In the genomic region with DNA sequence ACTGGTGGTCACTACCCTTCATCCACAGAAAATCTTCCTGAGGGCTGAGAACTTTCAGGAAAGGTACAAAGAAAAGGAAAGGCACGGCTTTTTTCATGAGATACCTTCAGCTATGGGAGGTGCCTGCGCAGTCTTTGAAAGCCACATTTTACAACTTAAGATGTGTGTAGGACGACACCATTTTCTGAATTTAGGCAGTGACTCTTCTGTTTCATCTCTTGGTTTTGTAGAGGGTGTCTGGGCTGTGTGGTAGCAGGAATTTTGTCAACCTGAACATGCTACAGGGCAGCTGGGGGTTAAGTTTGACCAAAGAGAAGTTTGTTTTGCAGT, we compare ENCODE assay signal across 19 cellular contexts.
DNase-seq lines count a peak whose midpoint lies in the region; ATAC-seq, FAIRE-seq and TF ChIP-seq lines count a peak whose summit lies in the region.
"Had no signal": no experiment of that assay in that cellular context is flagged by ENCODE, and none has a peak within 500 bp of the region (broad histone marks: within the 10 kb centered on the region; RNA-seq: fewer than 3 reads in every experiment).

No MANE protein-coding gene starts in this region.

- no peak overlapping the region for H2AK9ac ChIP-seq in IMR-90 (replicated peaks; ENCODE audit: low read depth, low read length, poor library complexity)

- H2AFZ ChIP-seq in IMR-90 (replicated peaks; ENCODE audit: low read length, poor library complexity) (no peak overlapping the region), endothelial cell of umbilical vein (ENCODE audit: low read depth, low read length) (no peak overlapping the region)

- ATAC-seq in IMR-90 (ENCODE audit: low read depth) (no peak), thoracic aorta (ENCODE audit: insufficient number of reproducible peaks, low FRiP score, low read depth) (no peak)
- ATAC-seq: stimulated activated naive CD8-positive, alpha-beta T cell treated with anti-CD3 and anti-CD28 coated beads, Interleukin-15, Interleukin-2, amounts not matched to agents 100 U/mL and 50 U/mL, for 24 hours had no signal

- H2AK5ac ChIP-seq in IMR-90 (ENCODE audit: low read depth, low read length), result no peak overlapping the region

- CTCF ChIA-PET in IMR-90 (lab: Yijun Ruan, JAX), result no interaction called here
- CTCF ChIA-PET in endothelial cell of umbilical vein (lab: Charles Lee), result interaction anchor here (1.0 to 1.6 kb wide), 5 partner anchors 75 to 187 kb away, joined by 3 to 5 read pairs (median 3); partner anchors contain the start of gene NRP1

- H3K18ac ChIP-seq in IMR-90 (ENCODE audit: low read depth, low read length), result no peak overlapping the region; the same call in 1 of the 2 replicates

- DNase-seq in IMR-90 (no peak), endothelial cell of umbilical vein (ENCODE audit: low read depth, low spot score) (no peak), thoracic aorta (ENCODE audit: low spot score) (no peak), SK-N-DZ (ENCODE audit: low spot score) (no peak), NCI-H2196 treated with DMSO at 0.1 percent for 48 hours (lab: John Stamatoyannopoulos, UW; ENCODE audit: unreplicated experiment) (no peak), H54 (ENCODE audit: insufficient read length, low spot score) (no peak)
- DNase-seq: activated naive CD4-positive, alpha-beta T cell treated with Interleukin-2 at 50 U/mL for 16 hours; aorta; foreskin melanocyte; GDM1; KBM-7; MV-4-11; naive B cell; NCI-H2029; NCI-H510A; stimulated activated naive CD8-positive, alpha-beta T cell treated with anti-CD3 and anti-CD28 coated beads, Interleukin-15, Interleukin-2, amounts not matched to agents 100 U/mL and 50 U/mL, for 24 hours; T-helper 1 cell had no signal

- POLR2A ChIA-PET in IMR-90 (lab: Charles Lee; ENCODE audit: unreplicated experiment), result no interaction called here
- POLR2A ChIA-PET in endothelial cell of umbilical vein (lab: Charles Lee), result interaction anchor here (1.0 kb wide), 1 partner anchor 57 kb away, joined by 3 read pairs; no protein-coding TSS in a partner anchor

- H3K27ac ChIP-seq in IMR-90 (ENCODE audit: insufficient read depth, low read length) (no peak overlapping the region), endothelial cell of umbilical vein (ENCODE audit: insufficient read depth, low read depth, low read length) (peak overlapping the region; percentile 78), muscle layer of duodenum (ENCODE audit: low read length) (peak overlapping the region; percentile 50), thoracic aorta (peak overlapping the region; percentile 9 to 19)

- peaks cover 3% of the 10 kb centered on the region for H3K79me2 ChIP-seq in endothelial cell of umbilical vein (ENCODE audit: control insufficient read depth, insufficient read depth, low read length)

- BruUV-seq in IMR-90 (replicated peaks; lab: Mats Ljungman, UMichigan), result no TSS peak
- BruUV-seq in endothelial cell of umbilical vein (replicated peaks; lab: Mats Ljungman, UMichigan), result TSS peak; percentile 26

- no peak for FAIRE-seq in endothelial cell of umbilical vein (lab: Jason Lieb, UNC)
- no peak for FAIRE-seq in H54 (lab: Jason Lieb, UNC)

- WGBS in IMR-90 (ENCODE audit: extremely low coverage in 2 of 2, insufficient read length in 1 of 2), 2 experiments, result no CpG with 5 or more reads among the region's 3 CpGs

- no peak overlapping the region for H3K4me3 ChIP-seq in IMR-90 (ENCODE audit: insufficient read depth, low read depth, low read length)
- no peak overlapping the region for H3K4me3 ChIP-seq in endothelial cell of umbilical vein (replicated peaks in 1 of 3; ENCODE audit: insufficient read depth in 1 of 3, low read depth in 1 of 3, low read length in 3 of 3)
- H3K4me3 ChIP-seq in muscle layer of duodenum (ENCODE audit: low read depth in 1 of 2, low read length in 2 of 2), result no peak overlapping the region
- H3K4me3 ChIP-seq in thoracic aorta, result no peak overlapping the region
- H3K4me3 ChIP-seq: HAP-1 had no signal

- H2BK20ac ChIP-seq in IMR-90 (ENCODE audit: low read depth, low read length), result no peak overlapping the region

- TF ChIP-seq POLR2A in IMR-90 (IDR thresholded peaks at IDR 0.05; ENCODE audit: low read depth, low read length), result no peak
- TF ChIP-seq POLR2A in endothelial cell of umbilical vein (IDR thresholded peaks at IDR 0.05; ENCODE audit: low read depth, low read length), result no peak
- TF ChIP-seq POLR2A in H54 (IDR thresholded peaks at IDR 0.05; ENCODE audit: low read depth, low read length), result no peak

- peak overlapping the region; percentile 8; the same call in 1 of the 2 replicates for H3K4ac ChIP-seq in IMR-90 (ENCODE audit: low read depth, low read length)

- in situ Hi-C loops in IMR-90 (cut with MboI; ENCODE audit: low sequenced_read_pairs), result no loop called here

- H2BK5ac ChIP-seq in IMR-90 (ENCODE audit: low read depth, low read length, poor library complexity, severe bottlenecking), result peak overlapping the region; percentile 16

- H4K20me1 ChIP-seq in IMR-90 (ENCODE audit: insufficient read depth, low read length) (no peaks in the 10 kb centered on the region), endothelial cell of umbilical vein (replicated peaks; ENCODE audit: control insufficient read depth, extremely low read depth, insufficient read depth, low read length) (no peaks in the 10 kb centered on the region)

- H3K4me1 ChIP-seq in IMR-90 (ENCODE audit: control insufficient read depth, insufficient read depth, low read length) (peaks cover 18% of the 10 kb centered on the region), endothelial cell of umbilical vein (ENCODE audit: control insufficient read depth, extremely low read depth, insufficient read depth, low read length) (peaks cover 66% of the 10 kb centered on the region), muscle layer of duodenum (ENCODE audit: control insufficient read depth in 1 of 2, insufficient read depth in 2 of 2, low read length in 2 of 2) (peaks cover 11 to 43% of the 10 kb centered on the region in 2 donors), thoracic aorta (ENCODE audit: control insufficient read depth in 1 of 2, low read depth in 2 of 2) (peaks cover 7 to 26% of the 10 kb centered on the region in 2 donors)

- peaks cover 8 to 28% of the 10 kb centered on the region in 2 experiments; a peak in 3 of 4 replicates for H3K79me1 ChIP-seq in IMR-90 (ENCODE audit: low read depth in 1 of 2, low read length in 2 of 2)

- dilution Hi-C loops in IMR-90 (cut with HindIII; ENCODE audit: low sequenced_read_pairs, unreplicated experiment) (no loop called here), endothelial cell of umbilical vein (cut with MboI; ENCODE audit: extremely low pct_ligation_motif_present, low sequenced_read_pairs) (no loop called here)

- H3K36me3 ChIP-seq in IMR-90 (ENCODE audit: control insufficient read depth, insufficient read depth, low read length) (peaks cover 11% of the 10 kb centered on the region), endothelial cell of umbilical vein (ENCODE audit: control insufficient read depth in 2 of 2, extremely low read depth in 1 of 2, insufficient read depth in 2 of 2, low read length in 2 of 2) (peaks cover 9 to 38% of the 10 kb centered on the region in 2 experiments), muscle layer of duodenum (ENCODE audit: control insufficient read depth in 1 of 2, insufficient read depth in 2 of 2, low read length in 2 of 2) (peaks cover 0 to 19% of the 10 kb centered on the region in 2 donors), thoracic aorta (peaks cover 6% of the 10 kb centered on the region)

- H3K9me1 ChIP-seq in IMR-90 (ENCODE audit: insufficient read depth, low read length) (0 out of 2 replicates have a peak, but pooled peaks cover 6% of the 10 kb centered on the region), endothelial cell of umbilical vein (replicated peaks; ENCODE audit: control insufficient read depth, extremely low read depth, insufficient read depth, low read length) (no peaks in the 10 kb centered on the region)

- no peak for TF ChIP-seq RAD21 in IMR-90 (IDR thresholded peaks at IDR 0.05; ENCODE audit: low read length)

- H4K91ac ChIP-seq in IMR-90 (ENCODE audit: insufficient read depth, low read depth, low read length), result peak overlapping the region; percentile 8; the same call in 1 of the 2 replicates

- intact Hi-C loops in IMR-90 (cut with micrococcal nuclease), result loop anchor here (10.0 kb wide), 1 partner anchor 402 kb away; no protein-coding TSS in a partner anchor
- intact Hi-C loops in endothelial cell of umbilical vein (cut with micrococcal nuclease), result loop anchor here (2.0 to 10.0 kb wide), 3 partner anchors 20 to 1328 kb away; no protein-coding TSS in a partner anchor

- no peak overlapping the region for H4K5ac ChIP-seq in IMR-90 (ENCODE audit: low read depth, low read length)

- TF ChIP-seq CTCF in IMR-90 (conservative IDR thresholded peaks at IDR 0.05; ENCODE audit: low read depth, low read length), result no peak
- no peak for TF ChIP-seq CTCF in endothelial cell of umbilical vein (IDR thresholded peaks at IDR 0.05; ENCODE audit: extremely low read depth in 1 of 2, insufficient read depth in 1 of 2, low read depth in 1 of 2, low read length in 2 of 2)
- no peak for TF ChIP-seq CTCF in thoracic aorta (IDR thresholded peaks at IDR 0.05)

- no peak overlapping the region for H2BK15ac ChIP-seq in IMR-90 (ENCODE audit: low read depth, low read length)

- H3K9ac ChIP-seq in IMR-90 (ENCODE audit: low read depth, low read length) (no peak overlapping the region), endothelial cell of umbilical vein (replicated peaks; ENCODE audit: extremely low read depth, insufficient read depth, low read length) (no peak overlapping the region)

- 0 out of 2 replicates have a peak overlapping the region, but pooled peaks have one; percentile 1 for H2BK120ac ChIP-seq in IMR-90 (ENCODE audit: low read depth, low read length)

- H3K14ac ChIP-seq in IMR-90 (replicated peaks; ENCODE audit: low read depth, low read length), result peak overlapping the region; percentile 8

- H3K27me3 ChIP-seq in IMR-90 (ENCODE audit: control insufficient read depth, insufficient read depth, low read length) (no peaks in the 10 kb centered on the region), endothelial cell of umbilical vein (ENCODE audit: control insufficient read depth in 2 of 2, insufficient read depth in 2 of 2, low read length in 2 of 2) (no peaks in the 10 kb centered on the region), muscle layer of duodenum (ENCODE audit: low read depth, low read length) (no peaks in the 10 kb centered on the region), thoracic aorta (replicated peaks; ENCODE audit: insufficient read depth) (no peaks in the 10 kb centered on the region)

- H3K23ac ChIP-seq in IMR-90 (ENCODE audit: low read depth, low read length), result no peak overlapping the region

- H3K56ac ChIP-seq in IMR-90 (ENCODE audit: extremely low read depth, insufficient read depth, low read length), result no peak overlapping the region

- H3K4me2 ChIP-seq in IMR-90 (ENCODE audit: low read depth, low read length), result no peak overlapping the region
- H3K4me2 ChIP-seq in endothelial cell of umbilical vein (ENCODE audit: insufficient read depth, low read length), result peak overlapping the region; percentile 82

- no peaks in the 10 kb centered on the region for H3K9me3 ChIP-seq in IMR-90 (ENCODE audit: control insufficient read depth, insufficient read depth, low read length)
- no peaks in the 10 kb centered on the region for H3K9me3 ChIP-seq in endothelial cell of umbilical vein (replicated peaks; ENCODE audit: control insufficient read depth, insufficient read depth, low read length)
- no peaks in the 10 kb centered on the region for H3K9me3 ChIP-seq in muscle layer of duodenum (ENCODE audit: control insufficient read depth in 1 of 2, low read length in 2 of 2)
- H3K9me3 ChIP-seq in thoracic aorta, result no peaks in the 10 kb centered on the region
- H3K9me3 ChIP-seq: HAP-1 had no signal

- H4K8ac ChIP-seq in IMR-90 (ENCODE audit: low read depth in 2 of 2, low read length in 2 of 2), result no peak overlapping the region; a peak in 1 of 4 replicates
